21 cellular contexts compared by ENCODE assay signal in genomic region chrX:31588355-31588754, GRCh38.
A peak's percentile ranks its signal among the peaks of the same experiment; 100 is the strongest.
DNase-seq lines count a peak whose midpoint lies in the region; ATAC-seq, FAIRE-seq and TF ChIP-seq lines count a peak whose summit lies in the region.
"Had no signal": no experiment of that assay in that cellular context is flagged by ENCODE, and none has a peak within 500 bp of the region (broad histone marks: within the 10 kb centered on the region; RNA-seq: fewer than 3 reads in every experiment).

No MANE protein-coding gene starts in this region.

- no peak for TF ChIP-seq CTCF in A549 (IDR thresholded peaks at IDR 0.05)
- no peak for TF ChIP-seq CTCF in HEK293 (tag by site-specific recombination; IDR thresholded peaks at IDR 0.05)
- TF ChIP-seq CTCF in bronchial epithelial cell (IDR thresholded peaks at IDR 0.05; ENCODE audit: insufficient read depth, low read length, severe bottlenecking): no peak
- TF ChIP-seq CTCF in foreskin keratinocyte (conservative IDR thresholded peaks at IDR 0.05): no peak

- H3K4me3 ChIP-seq in A549: no peak overlapping the region
- no peak overlapping the region for H3K4me3 ChIP-seq in HEK293 (ENCODE audit: low read depth, low read length)
- H3K4me3 ChIP-seq in bronchial epithelial cell (ENCODE audit: low read depth, low read length): no peak overlapping the region
- H3K4me3 ChIP-seq: BLaER1 treated with 17β-estradiol and CSF1 and Interleukin-3, amounts not matched to agents 10 nM and 100 nM had no signal

- TF ChIP-seq RAD21 in A549 (conservative IDR thresholded peaks at IDR 0.05 in 1 of 2, IDR thresholded peaks at IDR 0.05 in 1 of 2): no peak

- ATAC-seq in A549: no peak
- ATAC-seq in foreskin keratinocyte: peak; percentile 67
- ATAC-seq in HG03175 (IDR thresholded peaks at IDR 0.05; ENCODE audit: unreplicated experiment): no peak
- no peak for ATAC-seq in GM19023 (IDR thresholded peaks at IDR 0.05; ENCODE audit: unreplicated experiment)
- ATAC-seq: CD8-positive, alpha-beta T cell had no signal

- H3K4me1 ChIP-seq in A549 (no peaks in the 10 kb centered on the region), HEK293 (ENCODE audit: control insufficient read depth, insufficient read depth, low read length) (peaks cover 13% of the 10 kb centered on the region), foreskin keratinocyte (peaks cover 7% of the 10 kb centered on the region)
- H3K4me1 ChIP-seq: BLaER1 treated with 17β-estradiol and CSF1 and Interleukin-3, amounts not matched to agents 10 nM and 100 nM; Caco-2 had no signal

- DNase-seq in A549 (ENCODE audit: low read depth in 1 of 2, low spot score in 1 of 2) (no peak), bronchial epithelial cell (ENCODE audit: low read depth) (peak; percentile 55), foreskin keratinocyte (peak in 1 of 2 donors; percentile 47), T-helper 9 cell (no peak)
- no peak for DNase-seq in activated naive CD4-positive, alpha-beta T cell (lab: John Stamatoyannopoulos, UW)
- DNase-seq: 8988T; AML-193; Caco-2; Calu3; CD4-positive, alpha-beta T cell; CD8-positive, alpha-beta T cell; DMS79 treated with DMSO at 0.1 percent for 48 hours; GF-D8 had no signal

- H3K36me3 ChIP-seq in HEK293 (ENCODE audit: control insufficient read depth in 2 of 2, insufficient read depth in 1 of 2, low read length in 2 of 2): no peaks in the 10 kb centered on the region
- no peaks in the 10 kb centered on the region for H3K36me3 ChIP-seq in bronchial epithelial cell (ENCODE audit: control insufficient read depth, insufficient read depth, low read length)
- H3K36me3 ChIP-seq: BLaER1 treated with 17β-estradiol and CSF1 and Interleukin-3, amounts not matched to agents 10 nM and 100 nM had no signal

- no peak for TF ChIP-seq EP300 in A549 (IDR thresholded peaks at IDR 0.05)

- H3K27ac ChIP-seq in A549 (no peak overlapping the region), HEK293 (ENCODE audit: extremely low read depth, low read depth, low read length) (peak overlapping the region; percentile 62), foreskin keratinocyte (no peak overlapping the region)
- H3K27ac ChIP-seq: BLaER1 treated with 17β-estradiol and CSF1 and Interleukin-3, amounts not matched to agents 10 nM and 100 nM; C4-2B had no signal

- no peaks in the 10 kb centered on the region for H3K9me3 ChIP-seq in A549
- no peaks in the 10 kb centered on the region for H3K9me3 ChIP-seq in HEK293 (ENCODE audit: control insufficient read depth, insufficient read depth, low read depth, low read length)
- H3K9me3 ChIP-seq: Caco-2 had no signal

- H3K27me3 ChIP-seq in bronchial epithelial cell (ENCODE audit: control insufficient read depth, insufficient read depth, low read length): no peaks in the 10 kb centered on the region
- no peaks in the 10 kb centered on the region for H3K27me3 ChIP-seq in foreskin keratinocyte

- peak; percentile 18 for FAIRE-seq in A549 (lab: Jason Lieb, UNC)
- FAIRE-seq in bronchial epithelial cell (lab: Jason Lieb, UNC): no peak
- FAIRE-seq: A204.1, D721Med, GM12891 had no signal

- CTCF ChIA-PET in A549 (lab: Yijun Ruan, JAX): no interaction called here
- CTCF ChIA-PET in HEK293 (lab: Yijun Ruan, JAX): no interaction called here

- WGBS in A549 (ENCODE audit: missing lambda C conversion rate): 7% methylated on average over 2 of the region's 2 CpGs

- POLR2A ChIA-PET in A549 (lab: Yijun Ruan, JAX) (no interaction called here), HEK293 (lab: Yijun Ruan, JAX) (no interaction called here)

- H3K4me2 ChIP-seq in A549: no peak overlapping the region
- H3K4me2 ChIP-seq: BLaER1 treated with 17β-estradiol and CSF1 and Interleukin-3, amounts not matched to agents 10 nM and 100 nM had no signal

- no peak for TF ChIP-seq POLR2A in A549 (IDR thresholded peaks at IDR 0.05; ENCODE audit: low read length)

TF ChIP-seq in A549, 52 proteins besides CTCF, POLR2A, EP300 and RAD21:
- TF ChIP-seq FOXS1 (CRISPR knock-in tag; IDR thresholded peaks at IDR 0.05): no peak
TF ChIP-seq in A549: peak in this region for 0.

TF ChIP-seq in HEK293, 187 proteins besides CTCF, POLR2A, EP300 and RAD21:
- TF ChIP-seq TCF7L2 (IDR thresholded peaks at IDR 0.05; ENCODE audit: borderline replicate concordance, low read depth, low read length): peak; percentile 60; the same call in 1 of the 2 replicates
- TF ChIP-seq HOXC10 (CRISPR knock-in tag; IDR thresholded peaks at IDR 0.05): no peak
